Comparison of ENCODE assay signal across 15 cellular contexts in the genomic region with DNA sequence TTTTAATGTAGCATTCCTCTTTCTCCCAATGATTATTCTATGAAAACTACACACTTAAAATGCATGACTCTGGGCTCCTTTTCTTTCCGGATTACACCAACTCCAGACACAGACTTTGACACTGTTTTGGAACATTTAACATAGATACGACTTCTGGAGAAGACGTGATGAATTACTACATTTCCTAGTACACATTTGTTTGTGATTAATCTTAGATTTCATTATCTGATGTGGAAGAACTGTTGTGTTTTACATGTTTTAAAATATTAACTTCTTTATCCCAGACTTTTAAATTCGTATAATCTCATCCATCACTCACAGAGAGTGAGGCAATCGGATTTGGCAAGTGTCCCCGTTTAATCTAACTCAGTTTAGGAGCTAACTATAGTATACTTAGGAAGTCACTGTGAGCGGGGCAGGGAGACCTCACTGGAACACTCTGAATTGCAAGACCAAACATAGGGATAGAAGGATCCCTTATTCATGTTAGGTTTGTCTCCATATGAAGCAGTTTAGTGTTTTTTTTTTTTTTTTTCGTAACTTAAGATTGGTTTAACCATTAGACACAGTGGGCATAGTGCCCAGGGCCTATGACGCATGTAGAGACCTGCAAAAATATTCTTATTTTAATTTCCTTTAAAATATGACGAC.
DNase-seq lines count a peak whose midpoint lies in the region; ATAC-seq and TF ChIP-seq lines count a peak whose summit lies in the region.
"Had no signal": no experiment of that assay in that cellular context is flagged by ENCODE, and none has a peak within 500 bp of the region (broad histone marks: within the 10 kb centered on the region; RNA-seq: fewer than 3 reads in every experiment).

No MANE protein-coding gene starts in this region.

- TF ChIP-seq CTCF in adrenal gland (IDR thresholded peaks at IDR 0.05) (no peak), heart right ventricle (IDR thresholded peaks at IDR 0.05) (no peak), endothelial cell (IDR thresholded peaks at IDR 0.05; ENCODE audit: unreplicated experiment) (no peak), osteocyte (IDR thresholded peaks at IDR 0.05) (no peak)

- H3K4me3 Mint-ChIP-seq in endothelial cell (ENCODE audit: unreplicated experiment) = no peak overlapping the region
- H3K4me3 Mint-ChIP-seq in osteocyte (ENCODE audit: unreplicated experiment) = no peak overlapping the region

- H3K27ac ChIP-seq in adrenal gland (peak overlapping the region in 1 of 5 donors; percentile 32), heart right ventricle (peak overlapping the region in 7 of 10 donors; percentile 25 to 61 (median 46))
- H3K27ac ChIP-seq: BLaER1, SJSA1 had no signal

- no peaks in the 10 kb centered on the region for H3K27me3 ChIP-seq in adrenal gland
- no peaks in the 10 kb centered on the region for H3K27me3 ChIP-seq in heart right ventricle
- H3K27me3 ChIP-seq: BLaER1, SJSA1 had no signal

- no peaks in the 10 kb centered on the region for H3K9me3 ChIP-seq in adrenal gland (replicated peaks in 1 of 3)
- peaks cover 0 to 7% (median 0%) of the 10 kb centered on the region in 11 donors for H3K9me3 ChIP-seq in heart right ventricle
- H3K9me3 ChIP-seq: BLaER1, SJSA1 had no signal

- no peaks in the 10 kb centered on the region for H3K4me1 ChIP-seq in adrenal gland (replicated peaks in 1 of 2)
- H3K4me1 ChIP-seq in heart right ventricle = peaks cover 0 to 28% (median 7%) of the 10 kb centered on the region in 9 donors
- H3K4me1 ChIP-seq: BLaER1, SJSA1 had no signal

- in situ Hi-C loops in Caki2 (cut with HindIII; ENCODE audit: low pct_unique_long_range_greater_than_20kb, low sequenced_read_pairs) = no loop called here

- intact Hi-C loops in adrenal gland (cut with DNase I) (no loop called here), heart right ventricle (cut with DNase I) (no loop called here)

- H3K27ac Mint-ChIP-seq in endothelial cell (ENCODE audit: unreplicated experiment) = no peak overlapping the region
- H3K27ac Mint-ChIP-seq in osteocyte (ENCODE audit: unreplicated experiment) = no peak overlapping the region

- H3K4me3 ChIP-seq in adrenal gland (no peak overlapping the region), heart right ventricle (peak overlapping the region in 2 of 10 donors; percentile 3 to 16)
- H3K4me3 ChIP-seq: BLaER1, SJSA1, skin epidermis had no signal

- no peak for TF ChIP-seq POLR2A in adrenal gland (IDR thresholded peaks at IDR 0.05)

- H3K4me1 Mint-ChIP-seq in endothelial cell (ENCODE audit: unreplicated experiment) (peaks cover 2% of the 10 kb centered on the region), osteocyte (ENCODE audit: unreplicated experiment) (no peaks in the 10 kb centered on the region)

- no peaks in the 10 kb centered on the region for H3K36me3 Mint-ChIP-seq in endothelial cell (ENCODE audit: low read depth, unreplicated experiment)
- H3K36me3 Mint-ChIP-seq in osteocyte (ENCODE audit: unreplicated experiment) = no peaks in the 10 kb centered on the region

- peak; percentile 12 for DNase-seq in Caki2 (ENCODE audit: low read depth)
- peak in 5 of 7 donors; percentile 15 to 51 (median 17) for DNase-seq in adrenal gland
- peak; percentile 11 to 49 for DNase-seq in heart right ventricle
- peak; percentile 77 for DNase-seq in renal cortical epithelial cell (ENCODE audit: low read depth)
- DNase-seq in NCI-H2107 (lab: John Stamatoyannopoulos, UW) = no peak
- no peak for DNase-seq in endothelial cell (ENCODE audit: low spot score)
- DNase-seq in osteocyte (ENCODE audit: extremely low spot score, unreplicated experiment) = no peak
- DNase-seq: activated CD4-positive, CD25-positive, alpha-beta regulatory T cell; central memory CD4-positive, alpha-beta T cell; NCI-H1048; NCI-H526 treated with DMSO at 0.1 percent for 48 hours had no signal

- no peaks in the 10 kb centered on the region for H3K9me3 Mint-ChIP-seq in endothelial cell (ENCODE audit: unreplicated experiment)
- no peaks in the 10 kb centered on the region for H3K9me3 Mint-ChIP-seq in osteocyte (ENCODE audit: unreplicated experiment)

- WGBS in adrenal gland, 4 donors = 41 to 54% (median 51%) methylated on average over 10 of the region's 10 CpGs
- WGBS in heart right ventricle, 2 donors = 34 to 47% methylated on average over 10 of the region's 10 CpGs

- H3K36me3 ChIP-seq in adrenal gland (replicated peaks in 1 of 2) (no peaks in the 10 kb centered on the region), heart right ventricle (no peaks in the 10 kb centered on the region)
- H3K36me3 ChIP-seq: BLaER1, SJSA1 had no signal

- ATAC-seq in heart right ventricle = peak; percentile 46 to 85 (median 76)
- no peak for ATAC-seq in GM18868 (IDR thresholded peaks at IDR 0.05; ENCODE audit: unreplicated experiment)

- H3K27me3 Mint-ChIP-seq in endothelial cell (ENCODE audit: unreplicated experiment) (peaks cover 1% of the 10 kb centered on the region), osteocyte (ENCODE audit: unreplicated experiment) (no peaks in the 10 kb centered on the region)

Comparison
In these comparisons a context has a peak if more than half of its experiments do, and no peak if none do; other contexts are left out.
1. DNase-seq: peak in Caki2 (single experiment), adrenal gland (5 of 7), heart right ventricle (2 of 2) and renal cortical epithelial cell (single experiment); none in NCI-H2107 (single experiment), endothelial cell (single experiment) and osteocyte (single experiment).